ENCODE assay signal across 1 cellular context in the genomic region with DNA sequence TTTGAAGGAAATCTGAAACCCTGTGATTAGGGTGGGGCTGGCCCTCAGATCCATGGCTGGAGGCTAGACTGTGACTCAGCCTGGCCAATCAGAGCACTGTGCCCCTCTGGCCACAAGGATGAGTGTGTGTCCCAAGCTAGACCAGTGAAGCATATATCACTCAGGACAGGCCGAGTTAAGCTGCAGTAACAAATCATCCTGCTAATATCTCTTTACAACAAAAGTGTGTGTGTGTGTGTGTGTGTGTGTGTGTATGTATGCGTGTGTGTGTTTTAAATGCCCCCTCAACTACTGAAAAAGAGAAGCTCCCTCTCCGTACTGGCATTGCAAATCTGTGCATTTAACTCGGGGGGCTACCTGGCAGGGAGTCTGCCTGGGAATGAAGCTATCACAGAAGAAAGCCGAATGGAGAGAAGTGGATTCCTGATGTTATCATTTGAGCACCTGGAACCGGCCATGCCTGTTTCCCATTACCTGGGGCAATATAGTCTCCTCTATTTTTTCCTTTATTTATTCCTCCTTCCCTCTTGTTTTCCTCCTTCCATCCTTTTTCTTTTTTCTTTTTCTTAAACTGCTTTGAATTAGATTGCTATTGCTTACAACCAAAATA.
A peak's percentile ranks its signal among the peaks of the same experiment; 100 is the strongest.
TF ChIP-seq lines count a peak whose summit lies in the region.

No MANE protein-coding gene starts in this region.

TF ChIP-seq in K562, 482 proteins besides CTCF, POLR2A, EP300 and RAD21 (continued from another document and continues in another):
- TF ChIP-seq, protein P1, sequence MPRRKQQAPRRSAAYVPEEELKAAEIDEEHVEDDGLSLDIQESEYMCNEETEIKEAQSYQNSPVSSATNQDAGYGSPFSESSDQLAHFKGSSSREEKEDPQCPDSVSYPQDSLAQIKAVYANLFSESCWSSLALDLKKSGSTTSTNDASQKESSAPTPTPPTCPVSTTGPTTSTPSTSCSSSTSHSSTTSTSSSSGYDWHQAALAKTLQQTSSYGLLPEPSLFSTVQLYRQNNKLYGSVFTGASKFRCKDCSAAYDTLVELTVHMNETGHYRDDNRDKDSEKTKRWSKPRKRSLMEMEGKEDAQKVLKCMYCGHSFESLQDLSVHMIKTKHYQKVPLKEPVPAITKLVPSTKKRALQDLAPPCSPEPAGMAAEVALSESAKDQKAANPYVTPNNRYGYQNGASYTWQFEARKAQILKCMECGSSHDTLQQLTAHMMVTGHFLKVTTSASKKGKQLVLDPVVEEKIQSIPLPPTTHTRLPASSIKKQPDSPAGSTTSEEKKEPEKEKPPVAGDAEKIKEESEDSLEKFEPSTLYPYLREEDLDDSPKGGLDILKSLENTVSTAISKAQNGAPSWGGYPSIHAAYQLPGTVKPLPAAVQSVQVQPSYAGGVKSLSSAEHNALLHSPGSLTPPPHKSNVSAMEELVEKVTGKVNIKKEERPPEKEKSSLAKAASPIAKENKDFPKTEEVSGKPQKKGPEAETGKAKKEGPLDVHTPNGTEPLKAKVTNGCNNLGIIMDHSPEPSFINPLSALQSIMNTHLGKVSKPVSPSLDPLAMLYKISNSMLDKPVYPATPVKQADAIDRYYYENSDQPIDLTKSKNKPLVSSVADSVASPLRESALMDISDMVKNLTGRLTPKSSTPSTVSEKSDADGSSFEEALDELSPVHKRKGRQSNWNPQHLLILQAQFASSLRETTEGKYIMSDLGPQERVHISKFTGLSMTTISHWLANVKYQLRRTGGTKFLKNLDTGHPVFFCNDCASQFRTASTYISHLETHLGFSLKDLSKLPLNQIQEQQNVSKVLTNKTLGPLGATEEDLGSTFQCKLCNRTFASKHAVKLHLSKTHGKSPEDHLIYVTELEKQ (CRISPR knock-in tag; IDR thresholded peaks at IDR 0.05), result no peak
- TF ChIP-seq, protein P2, sequence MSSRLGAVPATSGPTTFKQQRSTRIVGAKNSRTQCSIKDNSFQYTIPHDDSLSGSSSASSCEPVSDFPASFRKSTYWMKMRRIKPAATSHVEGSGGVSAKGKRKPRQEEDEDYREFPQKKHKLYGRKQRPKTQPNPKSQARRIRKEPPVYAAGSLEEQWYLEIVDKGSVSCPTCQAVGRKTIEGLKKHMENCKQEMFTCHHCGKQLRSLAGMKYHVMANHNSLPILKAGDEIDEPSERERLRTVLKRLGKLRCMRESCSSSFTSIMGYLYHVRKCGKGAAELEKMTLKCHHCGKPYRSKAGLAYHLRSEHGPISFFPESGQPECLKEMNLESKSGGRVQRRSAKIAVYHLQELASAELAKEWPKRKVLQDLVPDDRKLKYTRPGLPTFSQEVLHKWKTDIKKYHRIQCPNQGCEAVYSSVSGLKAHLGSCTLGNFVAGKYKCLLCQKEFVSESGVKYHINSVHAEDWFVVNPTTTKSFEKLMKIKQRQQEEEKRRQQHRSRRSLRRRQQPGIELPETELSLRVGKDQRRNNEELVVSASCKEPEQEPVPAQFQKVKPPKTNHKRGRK (tag; IDR thresholded peaks at IDR 0.05), result 0 out of 2 replicates have a peak, but pooled peaks have one; percentile 13
- TF ChIP-seq, protein P3, sequence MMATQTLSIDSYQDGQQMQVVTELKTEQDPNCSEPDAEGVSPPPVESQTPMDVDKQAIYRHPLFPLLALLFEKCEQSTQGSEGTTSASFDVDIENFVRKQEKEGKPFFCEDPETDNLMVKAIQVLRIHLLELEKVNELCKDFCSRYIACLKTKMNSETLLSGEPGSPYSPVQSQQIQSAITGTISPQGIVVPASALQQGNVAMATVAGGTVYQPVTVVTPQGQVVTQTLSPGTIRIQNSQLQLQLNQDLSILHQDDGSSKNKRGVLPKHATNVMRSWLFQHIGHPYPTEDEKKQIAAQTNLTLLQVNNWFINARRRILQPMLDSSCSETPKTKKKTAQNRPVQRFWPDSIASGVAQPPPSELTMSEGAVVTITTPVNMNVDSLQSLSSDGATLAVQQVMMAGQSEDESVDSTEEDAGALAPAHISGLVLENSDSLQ (IDR thresholded peaks at IDR 0.05), result peak; percentile 85
- peak; percentile 39; the same call in 1 of the 2 replicates for TF ChIP-seq ARID1B (IDR thresholded peaks at IDR 0.05)
- TF ChIP-seq CBFA2T3 (IDR thresholded peaks at IDR 0.05), result peak; percentile 51
- peak; percentile 30; the same call in 1 of the 2 replicates for TF ChIP-seq JUND (IDR thresholded peaks at IDR 0.05; ENCODE audit: borderline replicate concordance, low read depth, low read length)
- TF ChIP-seq JUND (tag; IDR thresholded peaks at IDR 0.05; ENCODE audit: borderline replicate concordance, low read depth, low read length), result peak; percentile 25; the same call in 1 of the 3 replicates
- no peak for TF ChIP-seq POLR2AphosphoS2 (IDR thresholded peaks at IDR 0.05; ENCODE audit: low read length)
- peak; percentile 98 for TF ChIP-seq ZNF12 (CRISPR knock-in tag; IDR thresholded peaks at IDR 0.05)
- no peak for TF ChIP-seq PML (IDR thresholded peaks at IDR 0.05; ENCODE audit: low read length)
- TF ChIP-seq MEIS2 (IDR thresholded peaks at IDR 0.05; ENCODE audit: partially characterized antibody), result peak; percentile 95
- TF ChIP-seq BRD9 (IDR thresholded peaks at IDR 0.05; ENCODE audit: low read depth, partially characterized antibody), result no peak
- TF ChIP-seq TCF3 (CRISPR knock-in tag; IDR thresholded peaks at IDR 0.05), result 0 out of 2 replicates have a peak, but pooled peaks have one; percentile 10
- TF ChIP-seq, protein P4, sequence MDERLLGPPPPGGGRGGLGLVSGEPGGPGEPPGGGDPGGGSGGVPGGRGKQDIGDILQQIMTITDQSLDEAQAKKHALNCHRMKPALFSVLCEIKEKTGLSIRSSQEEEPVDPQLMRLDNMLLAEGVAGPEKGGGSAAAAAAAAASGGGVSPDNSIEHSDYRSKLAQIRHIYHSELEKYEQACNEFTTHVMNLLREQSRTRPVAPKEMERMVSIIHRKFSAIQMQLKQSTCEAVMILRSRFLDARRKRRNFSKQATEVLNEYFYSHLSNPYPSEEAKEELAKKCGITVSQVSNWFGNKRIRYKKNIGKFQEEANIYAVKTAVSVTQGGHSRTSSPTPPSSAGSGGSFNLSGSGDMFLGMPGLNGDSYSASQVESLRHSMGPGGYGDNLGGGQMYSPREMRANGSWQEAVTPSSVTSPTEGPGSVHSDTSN (CRISPR knock-in tag; IDR thresholded peaks at IDR 0.05; ENCODE audit: low read depth), result no peak
- TF ChIP-seq, protein P4 (tag; conservative IDR thresholded peaks at IDR 0.05; ENCODE audit: low read depth), result peak; percentile 92
- peak; percentile 48; the same call in 1 of the 2 replicates for TF ChIP-seq DPF2 (IDR thresholded peaks at IDR 0.05)
- TF ChIP-seq, protein P5, sequence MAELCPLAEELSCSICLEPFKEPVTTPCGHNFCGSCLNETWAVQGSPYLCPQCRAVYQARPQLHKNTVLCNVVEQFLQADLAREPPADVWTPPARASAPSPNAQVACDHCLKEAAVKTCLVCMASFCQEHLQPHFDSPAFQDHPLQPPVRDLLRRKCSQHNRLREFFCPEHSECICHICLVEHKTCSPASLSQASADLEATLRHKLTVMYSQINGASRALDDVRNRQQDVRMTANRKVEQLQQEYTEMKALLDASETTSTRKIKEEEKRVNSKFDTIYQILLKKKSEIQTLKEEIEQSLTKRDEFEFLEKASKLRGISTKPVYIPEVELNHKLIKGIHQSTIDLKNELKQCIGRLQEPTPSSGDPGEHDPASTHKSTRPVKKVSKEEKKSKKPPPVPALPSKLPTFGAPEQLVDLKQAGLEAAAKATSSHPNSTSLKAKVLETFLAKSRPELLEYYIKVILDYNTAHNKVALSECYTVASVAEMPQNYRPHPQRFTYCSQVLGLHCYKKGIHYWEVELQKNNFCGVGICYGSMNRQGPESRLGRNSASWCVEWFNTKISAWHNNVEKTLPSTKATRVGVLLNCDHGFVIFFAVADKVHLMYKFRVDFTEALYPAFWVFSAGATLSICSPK (IDR thresholded peaks at IDR 0.05; ENCODE audit: borderline replicate concordance), result no peak
- TF ChIP-seq L3MBTL2 (IDR thresholded peaks at IDR 0.05), result no peak
- TF ChIP-seq KDM1A (IDR thresholded peaks at IDR 0.05), result peak; percentile 65 to 71
- no peak for TF ChIP-seq ZNF23 (CRISPR knock-in tag; IDR thresholded peaks at IDR 0.05)
- TF ChIP-seq RBM17 (IDR thresholded peaks at IDR 0.05; ENCODE audit: borderline replicate concordance, low read depth, low read length), result no peak
- TF ChIP-seq NFRKB (IDR thresholded peaks at IDR 0.05; ENCODE audit: low read depth), result no peak
- TF ChIP-seq, protein P6, sequence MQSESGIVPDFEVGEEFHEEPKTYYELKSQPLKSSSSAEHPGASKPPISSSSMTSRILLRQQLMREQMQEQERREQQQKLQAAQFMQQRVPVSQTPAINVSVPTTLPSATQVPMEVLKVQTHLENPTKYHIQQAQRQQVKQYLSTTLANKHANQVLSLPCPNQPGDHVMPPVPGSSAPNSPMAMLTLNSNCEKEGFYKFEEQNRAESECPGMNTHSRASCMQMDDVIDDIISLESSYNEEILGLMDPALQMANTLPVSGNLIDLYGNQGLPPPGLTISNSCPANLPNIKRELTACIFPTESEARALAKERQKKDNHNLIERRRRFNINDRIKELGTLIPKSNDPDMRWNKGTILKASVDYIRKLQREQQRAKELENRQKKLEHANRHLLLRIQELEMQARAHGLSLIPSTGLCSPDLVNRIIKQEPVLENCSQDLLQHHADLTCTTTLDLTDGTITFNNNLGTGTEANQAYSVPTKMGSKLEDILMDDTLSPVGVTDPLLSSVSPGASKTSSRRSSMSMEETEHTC (IDR thresholded peaks at IDR 0.05), result no peak
- TF ChIP-seq HDGF (IDR thresholded peaks at IDR 0.05), result no peak
- TF ChIP-seq, protein P7, sequence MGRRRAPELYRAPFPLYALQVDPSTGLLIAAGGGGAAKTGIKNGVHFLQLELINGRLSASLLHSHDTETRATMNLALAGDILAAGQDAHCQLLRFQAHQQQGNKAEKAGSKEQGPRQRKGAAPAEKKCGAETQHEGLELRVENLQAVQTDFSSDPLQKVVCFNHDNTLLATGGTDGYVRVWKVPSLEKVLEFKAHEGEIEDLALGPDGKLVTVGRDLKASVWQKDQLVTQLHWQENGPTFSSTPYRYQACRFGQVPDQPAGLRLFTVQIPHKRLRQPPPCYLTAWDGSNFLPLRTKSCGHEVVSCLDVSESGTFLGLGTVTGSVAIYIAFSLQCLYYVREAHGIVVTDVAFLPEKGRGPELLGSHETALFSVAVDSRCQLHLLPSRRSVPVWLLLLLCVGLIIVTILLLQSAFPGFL (CRISPR knock-in tag; IDR thresholded peaks at IDR 0.05), result no peak
- TF ChIP-seq NFYB (IDR thresholded peaks at IDR 0.05; ENCODE audit: extremely low read depth, insufficient read length), result peak; percentile 78
- TF ChIP-seq, protein P8, sequence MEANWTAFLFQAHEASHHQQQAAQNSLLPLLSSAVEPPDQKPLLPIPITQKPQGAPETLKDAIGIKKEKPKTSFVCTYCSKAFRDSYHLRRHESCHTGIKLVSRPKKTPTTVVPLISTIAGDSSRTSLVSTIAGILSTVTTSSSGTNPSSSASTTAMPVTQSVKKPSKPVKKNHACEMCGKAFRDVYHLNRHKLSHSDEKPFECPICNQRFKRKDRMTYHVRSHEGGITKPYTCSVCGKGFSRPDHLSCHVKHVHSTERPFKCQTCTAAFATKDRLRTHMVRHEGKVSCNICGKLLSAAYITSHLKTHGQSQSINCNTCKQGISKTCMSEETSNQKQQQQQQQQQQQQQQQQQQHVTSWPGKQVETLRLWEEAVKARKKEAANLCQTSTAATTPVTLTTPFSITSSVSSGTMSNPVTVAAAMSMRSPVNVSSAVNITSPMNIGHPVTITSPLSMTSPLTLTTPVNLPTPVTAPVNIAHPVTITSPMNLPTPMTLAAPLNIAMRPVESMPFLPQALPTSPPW (CRISPR knock-in tag; IDR thresholded peaks at IDR 0.05), result peak; percentile 27; the same call in 1 of the 2 replicates
- TF ChIP-seq CHCHD3 (CRISPR knock-in tag; IDR thresholded peaks at IDR 0.05), result no peak
